ENCODE assay signal across 1 cellular context in genomic region chr17:63549946-63550815, GRCh38.
TF ChIP-seq lines count a peak whose summit lies in the region.

TSS of gene DCAF7 (plus strand) at chr17:63550477. CDS start at chr17:63550678, 201 bp downstream.

TF ChIP-seq in HEK293, 187 proteins besides CTCF, POLR2A, EP300 and RAD21 (continued from another document and continues in another):
- TF ChIP-seq, protein P1, sequence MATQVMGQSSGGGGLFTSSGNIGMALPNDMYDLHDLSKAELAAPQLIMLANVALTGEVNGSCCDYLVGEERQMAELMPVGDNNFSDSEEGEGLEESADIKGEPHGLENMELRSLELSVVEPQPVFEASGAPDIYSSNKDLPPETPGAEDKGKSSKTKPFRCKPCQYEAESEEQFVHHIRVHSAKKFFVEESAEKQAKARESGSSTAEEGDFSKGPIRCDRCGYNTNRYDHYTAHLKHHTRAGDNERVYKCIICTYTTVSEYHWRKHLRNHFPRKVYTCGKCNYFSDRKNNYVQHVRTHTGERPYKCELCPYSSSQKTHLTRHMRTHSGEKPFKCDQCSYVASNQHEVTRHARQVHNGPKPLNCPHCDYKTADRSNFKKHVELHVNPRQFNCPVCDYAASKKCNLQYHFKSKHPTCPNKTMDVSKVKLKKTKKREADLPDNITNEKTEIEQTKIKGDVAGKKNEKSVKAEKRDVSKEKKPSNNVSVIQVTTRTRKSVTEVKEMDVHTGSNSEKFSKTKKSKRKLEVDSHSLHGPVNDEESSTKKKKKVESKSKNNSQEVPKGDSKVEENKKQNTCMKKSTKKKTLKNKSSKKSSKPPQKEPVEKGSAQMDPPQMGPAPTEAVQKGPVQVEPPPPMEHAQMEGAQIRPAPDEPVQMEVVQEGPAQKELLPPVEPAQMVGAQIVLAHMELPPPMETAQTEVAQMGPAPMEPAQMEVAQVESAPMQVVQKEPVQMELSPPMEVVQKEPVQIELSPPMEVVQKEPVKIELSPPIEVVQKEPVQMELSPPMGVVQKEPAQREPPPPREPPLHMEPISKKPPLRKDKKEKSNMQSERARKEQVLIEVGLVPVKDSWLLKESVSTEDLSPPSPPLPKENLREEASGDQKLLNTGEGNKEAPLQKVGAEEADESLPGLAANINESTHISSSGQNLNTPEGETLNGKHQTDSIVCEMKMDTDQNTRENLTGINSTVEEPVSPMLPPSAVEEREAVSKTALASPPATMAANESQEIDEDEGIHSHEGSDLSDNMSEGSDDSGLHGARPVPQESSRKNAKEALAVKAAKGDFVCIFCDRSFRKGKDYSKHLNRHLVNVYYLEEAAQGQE (tag by site-specific recombination; IDR thresholded peaks at IDR 0.05), result no peak; the same call in 1 of the 2 replicates
- TF ChIP-seq ZBTB17 (tag by site-specific recombination; IDR thresholded peaks at IDR 0.05) (peak; percentile 66), ZNF621 (tag by site-specific recombination; IDR thresholded peaks at IDR 0.05) (no peak), GLIS2 (tag by site-specific recombination; IDR thresholded peaks at IDR 0.05) (peak; percentile 92), ZNF513 (tag by site-specific recombination; IDR thresholded peaks at IDR 0.05) (no peak), ZNF311 (tag by site-specific recombination; IDR thresholded peaks at IDR 0.05; ENCODE audit: borderline replicate concordance) (no peak), ZNF837 (tag by site-specific recombination; IDR thresholded peaks at IDR 0.05) (no peak), ZBTB8A (tag by site-specific recombination; IDR thresholded peaks at IDR 0.05) (peak; percentile 89), ZNF555 (tag by site-specific recombination; conservative IDR thresholded peaks at IDR 0.05) (no peak), PRDM4 (tag by site-specific recombination; IDR thresholded peaks at IDR 0.05) (peak; percentile 48; the same call in 1 of the 2 replicates), ZNF394 (tag by site-specific recombination; IDR thresholded peaks at IDR 0.05; ENCODE audit: borderline replicate concordance) (no peak), FEZF1 (tag by site-specific recombination; IDR thresholded peaks at IDR 0.05) (no peak), ZNF747 (tag by site-specific recombination; IDR thresholded peaks at IDR 0.05) (no peak), ZNF37A (tag by site-specific recombination; IDR thresholded peaks at IDR 0.05) (no peak), ZFP41 (tag by site-specific recombination; IDR thresholded peaks at IDR 0.05; ENCODE audit: borderline replicate concordance) (no peak), ZNF274 (IDR thresholded peaks at IDR 0.05; ENCODE audit: low read length) (no peak), ZNF274 (tag by site-specific recombination; IDR thresholded peaks at IDR 0.05; ENCODE audit: borderline replicate concordance) (no peak), ZNF24 (tag by site-specific recombination; IDR thresholded peaks at IDR 0.05) (peak; percentile 30; the same call in 1 of the 2 replicates), ZNF423 (tag by site-specific recombination; IDR thresholded peaks at IDR 0.05) (no peak), SP7 (tag by site-specific recombination; IDR thresholded peaks at IDR 0.05) (peak; percentile 74; the same call in 1 of the 2 replicates), MYNN (tag by site-specific recombination; IDR thresholded peaks at IDR 0.05; ENCODE audit: borderline replicate concordance) (no peak), MZF1 (tag by site-specific recombination; IDR thresholded peaks at IDR 0.05; ENCODE audit: borderline replicate concordance) (peak; percentile 61; the same call in 1 of the 2 replicates), ZNF692 (tag by site-specific recombination; IDR thresholded peaks at IDR 0.05) (peak; percentile 94), ZNF600 (tag by site-specific recombination; IDR thresholded peaks at IDR 0.05) (peak; percentile 41), ZFP37 (tag by site-specific recombination; IDR thresholded peaks at IDR 0.05) (peak; percentile 82; the same call in 1 of the 2 replicates), ZNF248 (tag by site-specific recombination; IDR thresholded peaks at IDR 0.05) (no peak), OVOL3 (tag by site-specific recombination; IDR thresholded peaks at IDR 0.05) (peak; percentile 98), ZNF664 (tag by site-specific recombination; IDR thresholded peaks at IDR 0.05) (no peak), ZBTB49 (tag by site-specific recombination; IDR thresholded peaks at IDR 0.05; ENCODE audit: low read depth) (no peak), IKZF3 (tag by site-specific recombination; IDR thresholded peaks at IDR 0.05) (no peak), ZNF184 (tag by site-specific recombination; IDR thresholded peaks at IDR 0.05) (no peak), TRIM28 (IDR thresholded peaks at IDR 0.05; ENCODE audit: borderline replicate concordance, low read length) (peak; percentile 79), SP2 (tag by site-specific recombination; IDR thresholded peaks at IDR 0.05) (peak; percentile 100), ZNF132 (tag by site-specific recombination; IDR thresholded peaks at IDR 0.05; ENCODE audit: borderline replicate concordance) (no peak), ZNF146 (tag by site-specific recombination; IDR thresholded peaks at IDR 0.05) (peak; percentile 40; the same call in 1 of the 2 replicates), ZNF548 (tag by site-specific recombination; IDR thresholded peaks at IDR 0.05) (no peak), ZNF624 (tag by site-specific recombination; IDR thresholded peaks at IDR 0.05) (no peak), ZSCAN30 (tag by site-specific recombination; IDR thresholded peaks at IDR 0.05) (peak; percentile 49), ZNF76 (tag by site-specific recombination; IDR thresholded peaks at IDR 0.05; ENCODE audit: borderline replicate concordance, low read depth) (peak; percentile 43), ZNF626 (tag by site-specific recombination; IDR thresholded peaks at IDR 0.05) (no peak), SCRT2 (tag by site-specific recombination; IDR thresholded peaks at IDR 0.05) (peak; percentile 95), SP3 (tag by site-specific recombination; IDR thresholded peaks at IDR 0.05) (peak; percentile 99), REPIN1 (tag by site-specific recombination; IDR thresholded peaks at IDR 0.05; ENCODE audit: low read depth) (peak; percentile 61; the same call in 1 of the 2 replicates), KLF16 (tag by site-specific recombination; IDR thresholded peaks at IDR 0.05) (peak; percentile 89), ZNF121 (tag by site-specific recombination; IDR thresholded peaks at IDR 0.05) (no peak), ZNF23 (tag by site-specific recombination; IDR thresholded peaks at IDR 0.05; ENCODE audit: borderline replicate concordance) (no peak), ZNF549 (tag by site-specific recombination; IDR thresholded peaks at IDR 0.05) (no peak), ZSCAN18 (tag by site-specific recombination; IDR thresholded peaks at IDR 0.05) (no peak), ZNF19 (tag by site-specific recombination; IDR thresholded peaks at IDR 0.05; ENCODE audit: low read depth) (no peak), ZNF768 (tag by site-specific recombination; IDR thresholded peaks at IDR 0.05) (no peak; the same call in 1 of the 2 replicates), AEBP2 (tag by site-specific recombination; IDR thresholded peaks at IDR 0.05; ENCODE audit: borderline replicate concordance) (no peak), ZNF610 (tag by site-specific recombination; IDR thresholded peaks at IDR 0.05; ENCODE audit: borderline replicate concordance) (0 out of 2 replicates have a peak, but pooled peaks have one; percentile 60), ZNF777 (tag by site-specific recombination; IDR thresholded peaks at IDR 0.05; ENCODE audit: borderline replicate concordance) (peak; percentile 85)
- TF ChIP-seq, protein P2, sequence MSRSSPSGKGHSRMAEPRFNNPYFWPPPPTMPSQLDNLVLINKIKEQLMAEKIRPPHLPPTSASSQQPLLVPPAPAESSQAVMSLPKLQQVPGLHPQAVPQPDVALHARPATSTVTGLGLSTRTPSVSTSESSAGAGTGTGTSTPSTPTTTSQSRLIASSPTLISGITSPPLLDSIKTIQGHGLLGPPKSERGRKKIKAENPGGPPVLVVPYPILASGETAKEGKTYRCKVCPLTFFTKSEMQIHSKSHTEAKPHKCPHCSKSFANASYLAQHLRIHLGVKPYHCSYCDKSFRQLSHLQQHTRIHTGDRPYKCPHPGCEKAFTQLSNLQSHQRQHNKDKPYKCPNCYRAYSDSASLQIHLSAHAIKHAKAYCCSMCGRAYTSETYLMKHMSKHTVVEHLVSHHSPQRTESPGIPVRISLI (tag by site-specific recombination; IDR thresholded peaks at IDR 0.05), result no peak
